ENCODE assay signal across 17 cellular contexts in the genomic region with DNA sequence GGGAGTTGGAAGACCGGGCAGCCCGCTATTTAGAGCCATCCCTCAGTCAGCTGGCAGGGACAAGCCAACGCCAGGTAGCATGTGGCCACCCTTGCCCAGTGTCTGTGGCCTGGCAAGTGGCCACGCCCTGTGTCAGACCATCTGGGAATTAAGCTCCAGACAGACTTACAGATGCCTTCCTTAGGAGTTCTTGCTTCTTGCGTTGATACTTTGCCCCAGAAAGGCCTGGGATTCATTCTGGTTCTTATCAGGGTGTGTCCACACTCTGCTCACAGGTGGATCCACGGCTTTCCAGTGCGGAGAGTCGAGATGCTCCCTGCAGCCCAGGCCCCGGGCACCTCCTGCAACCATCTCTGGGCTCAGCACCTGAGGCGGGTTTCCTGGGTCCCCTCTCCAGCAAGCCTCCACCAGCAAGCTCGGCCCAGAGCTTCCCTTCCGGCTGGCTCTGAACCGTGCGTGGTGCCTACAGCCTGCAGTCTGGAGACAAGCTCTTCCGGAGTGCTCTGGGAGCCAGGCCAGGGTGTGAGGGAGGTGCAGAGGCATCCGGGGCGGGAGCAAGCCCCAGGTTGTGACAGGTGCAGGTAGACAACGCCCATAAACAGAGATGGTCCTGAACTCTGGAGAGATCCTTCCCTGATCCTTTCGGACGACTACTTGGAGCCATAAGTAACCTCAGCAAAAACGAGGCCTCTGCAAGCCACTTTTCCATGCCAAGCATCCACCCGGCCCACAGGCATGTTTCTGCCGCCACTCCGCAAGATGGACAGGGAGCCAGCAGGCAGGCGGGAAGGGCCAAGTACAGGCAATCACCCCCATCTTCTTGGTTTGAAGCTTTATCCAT. TPM values are rescaled to one million over a fixed set of nuclear protein-coding genes. Genes with fewer than 3 reads are reported as not detected.
DNase-seq lines count a peak whose midpoint lies in the region; ATAC-seq and TF ChIP-seq lines count a peak whose summit lies in the region.
"Had no signal": no experiment of that assay in that cellular context is flagged by ENCODE, and none has a peak within 500 bp of the region (broad histone marks: within the 10 kb centered on the region; RNA-seq: fewer than 3 reads in every experiment).

No MANE protein-coding gene starts in this region.

- DNase-seq in left cardiac atrium (peak; percentile 21), cardiac septum (ENCODE audit: low spot score) (no peak), cerebellum (ENCODE audit: low spot score) (peak; percentile 56), mucosa of descending colon (peak; percentile 46 to 64 (median 58)), transverse colon (no peak), tibial artery (no peak), NCI-H2107 (lab: John Stamatoyannopoulos, UW) (no peak)
- DNase-seq in effector CD8-positive, alpha-beta T cell (lab: John Stamatoyannopoulos, UW): no peak
- DNase-seq: ACHN; activated CD8-positive, alpha-beta T cell treated with anti-CD3 and anti-CD28 coated beads for 36 hours; activated effector memory CD4-positive, alpha-beta T cell treated with Interleukin-2 at 50 U/mL for 16 hours; CD8-positive, alpha-beta memory T cell; GOT3; nucleus accumbens; stimulated activated naive CD4-positive, alpha-beta T cell treated with Interleukin-2 at 50 U/mL for 16 hours had no signal

- TF ChIP-seq POLR2A in transverse colon (IDR thresholded peaks at IDR 0.05): no peak

- WGBS in transverse colon (ENCODE audit: low coverage in 1 of 2), 2 donors: 67 to 72% methylated on average over 3 to 24 of the region's 25 CpGs

- in situ Hi-C loops in transverse colon (cut with MboI; ENCODE audit: low pct_ligation_motif_present in 1 of 4, low pct_unique_long_range_greater_than_20kb in 1 of 4, low sequenced_read_pairs in 3 of 4): no loop called here

- peaks cover 16% of the 10 kb centered on the region for H3K4me1 ChIP-seq in mucosa of descending colon (ENCODE audit: low read depth)
- peaks cover 13 to 39% (median 17%) of the 10 kb centered on the region in 4 donors for H3K4me1 ChIP-seq in transverse colon
- peaks cover 0 to 15% (median 6%) of the 10 kb centered on the region in 4 donors for H3K4me1 ChIP-seq in tibial artery

- H3K9me3 ChIP-seq in mucosa of descending colon (no peaks in the 10 kb centered on the region), transverse colon (no peaks in the 10 kb centered on the region), tibial artery (no peaks in the 10 kb centered on the region)

- no peak for TF ChIP-seq CTCF in mucosa of descending colon (IDR thresholded peaks at IDR 0.05)
- TF ChIP-seq CTCF in transverse colon (IDR thresholded peaks at IDR 0.05): no peak
- no peak for TF ChIP-seq CTCF in tibial artery (IDR thresholded peaks at IDR 0.05)

- no peak for TF ChIP-seq EP300 in transverse colon (IDR thresholded peaks at IDR 0.05; ENCODE audit: low read depth)

- intact Hi-C loops in left cardiac atrium (cut with DNase I) (no loop called here), cardiac septum (cut with DNase I) (no loop called here), mucosa of descending colon (cut with DNase I, micrococcal nuclease) (no loop called here), transverse colon (cut with DNase I; ENCODE audit: low total_unique reads) (no loop called here), tibial artery (cut with DNase I; ENCODE audit: low total_unique reads) (no loop called here)

- H3K4me3 ChIP-seq in mucosa of descending colon: no peak overlapping the region
- no peak overlapping the region for H3K4me3 ChIP-seq in transverse colon
- no peak overlapping the region for H3K4me3 ChIP-seq in tibial artery
- H3K4me3 ChIP-seq: skin epidermis had no signal

- H3K27ac ChIP-seq in transverse colon (peak overlapping the region in 3 of 4 donors; percentile 13 to 59 (median 50)), tibial artery (no peak overlapping the region)
- H3K27ac ChIP-seq: VCaP had no signal

- H3K27me3 ChIP-seq in transverse colon (no peaks in the 10 kb centered on the region), tibial artery (no peaks in the 10 kb centered on the region)

- H3K36me3 ChIP-seq in mucosa of descending colon (ENCODE audit: low read depth) (no peaks in the 10 kb centered on the region), transverse colon (peaks cover 0 to 11% (median 2%) of the 10 kb centered on the region in 4 donors), tibial artery (peaks cover 10 to 54% (median 42%) of the 10 kb centered on the region in 3 donors)

- ATAC-seq in left cardiac atrium (no peak), mucosa of descending colon (peak; percentile 58)
- ATAC-seq: activated CD8-positive, alpha-beta T cell treated with anti-CD3 and anti-CD28 coated beads for 36 hours had no signal

RNA-seq across cellular contexts. Expression of a gene that starts 32.3 kb away (rescaled TPM):
- total RNA-seq in left cardiac atrium (100 to 1,000 TPM; 110 to 155 TPM), cardiac septum (115 TPM), cerebellum (10.9 TPM), mucosa of descending colon (10 to 100 TPM; 54.6 to 88.5 (median 77.3) TPM), transverse colon (100 to 1,000 TPM in 1 of 4 donors, 10 to 100 TPM in 3; 37.2 to 149 (median 51.6) TPM)

Comparison
In these comparisons a context has a peak if more than half of its experiments do, and no peak if none do; other contexts are left out.
1. DNase-seq: peak in left cardiac atrium (single experiment), cerebellum (single experiment) and mucosa of descending colon (3 of 3); none in cardiac septum (single experiment), transverse colon (single experiment), tibial artery (0 of 2), effector CD8-positive, alpha-beta T cell (single experiment) and NCI-H2107 (single experiment).
2. H3K27ac ChIP-seq: peak in transverse colon (3 of 4); none in tibial artery (0 of 2).